ENCODE assay signal across 21 cellular contexts in genomic region chr3:179729981-179730380, GRCh38.
A peak's percentile ranks its signal among the peaks of the same experiment; 100 is the strongest.
DNase-seq lines count a peak whose midpoint lies in the region; ATAC-seq, FAIRE-seq and TF ChIP-seq lines count a peak whose summit lies in the region.
"Had no signal": no experiment of that assay in that cellular context is flagged by ENCODE, and none has a peak within 500 bp of the region (broad histone marks: within the 10 kb centered on the region; RNA-seq: fewer than 3 reads in every experiment).

No MANE protein-coding gene starts in this region.

- peaks cover 6% of the 10 kb centered on the region for H3K79me2 ChIP-seq in HepG2 (ENCODE audit: insufficient read depth, low read length)

- H3K36me3 ChIP-seq in psoas muscle (ENCODE audit: insufficient read depth in 1 of 2, low read depth in 1 of 2), result peaks cover 0 to 4% of the 10 kb centered on the region in 2 donors
- peaks cover 8 to 39% of the 10 kb centered on the region in 2 experiments; a peak in 4 of 5 replicates for H3K36me3 ChIP-seq in HepG2 (replicated peaks in 1 of 2; ENCODE audit: control insufficient read depth in 1 of 2, insufficient read depth in 2 of 2, low read length in 2 of 2)

- CTCF ChIA-PET in HepG2 (lab: Yijun Ruan, JAX; ENCODE audit: low intra/inter-chr PET ratio, low total read pairs), result no interaction called here

- H3K4me3 ChIP-seq in psoas muscle, result peak overlapping the region; percentile 14
- H3K4me3 ChIP-seq in HepG2 (replicated peaks in 1 of 3; ENCODE audit: insufficient read depth in 1 of 3, low read depth in 2 of 3, low read length in 3 of 3), result no peak overlapping the region
- H3K4me3 ChIP-seq: BLaER1, HAP-1 had no signal

- H3K4me2 ChIP-seq in HepG2 (ENCODE audit: low read depth, low read length), result no peak overlapping the region
- H3K4me2 ChIP-seq: BLaER1 had no signal

- DNase-seq in fibroblast of gingiva (ENCODE audit: low read depth), result peak; percentile 46
- no peak for DNase-seq in left lobe of liver (ENCODE audit: low spot score)
- no peak for DNase-seq in psoas muscle
- DNase-seq in SW 1271 (lab: John Stamatoyannopoulos, UW), result no peak
- DNase-seq in HepG2 (ENCODE audit: low spot score), result no peak
- no peak for DNase-seq in nucleus accumbens (lab: John Stamatoyannopoulos, UW)
- DNase-seq in stimulated activated CD4-positive, alpha-beta T cell treated with anti-CD3 and anti-CD28 coated beads, Interleukin-2, amount 100 ng/mL, for 48 hours, result no peak
- DNase-seq: Caco-2; CD4-positive, CD25-positive, alpha-beta regulatory T cell; CD8-positive, alpha-beta T cell; DMS153; DND-41; GOT3; HFFc6 had no signal

- TF ChIP-seq CTCF in psoas muscle (IDR thresholded peaks at IDR 0.05) (no peak), HepG2 (CRISPR knock-in tag; IDR thresholded peaks at IDR 0.05) (no peak)

- TF ChIP-seq EP300 in HepG2 (IDR thresholded peaks at IDR 0.05; ENCODE audit: low read depth in 2 of 2, low read length in 2 of 2) (no peak), HepG2 (CRISPR knock-in tag; IDR thresholded peaks at IDR 0.05; ENCODE audit: borderline replicate concordance) (no peak)

- no peak for TF ChIP-seq RAD21 in HepG2 (CRISPR knock-in tag; IDR thresholded peaks at IDR 0.05)

- intact Hi-C loops in psoas muscle (cut with DNase I), result no loop called here
- intact Hi-C loops in HepG2 (cut with micrococcal nuclease; ENCODE audit: unreplicated experiment), result loop anchor here (5.0 kb wide), 1 partner anchor 78 kb away; the partner anchor contains the start of gene USP13

- H3K4me1 ChIP-seq in psoas muscle (peaks cover 51% of the 10 kb centered on the region), HepG2 (ENCODE audit: insufficient read depth, low read length) (peaks cover 53% of the 10 kb centered on the region)
- H3K4me1 ChIP-seq: BLaER1, HAP-1 had no signal

- H2AFZ ChIP-seq in HepG2 (ENCODE audit: low read length), result no peak overlapping the region

- FAIRE-seq in HepG2 (lab: Jason Lieb, UNC), result no peak
- FAIRE-seq: G401.6, GM12892, GM19239, H54 had no signal

- H3K9me3 ChIP-seq in psoas muscle (no peaks in the 10 kb centered on the region), HepG2 (ENCODE audit: low read length) (no peaks in the 10 kb centered on the region)
- H3K9me3 ChIP-seq: Caco-2, HAP-1 had no signal

- H3K27ac ChIP-seq in psoas muscle (peak overlapping the region; percentile 94), HepG2 (ENCODE audit: extremely low read length, insufficient read depth, low read length) (no peak overlapping the region)
- H3K27ac ChIP-seq: BLaER1, C4-2B had no signal

- H4K20me1 ChIP-seq in HepG2 (ENCODE audit: insufficient read depth, low read length), result no peaks in the 10 kb centered on the region
- H4K20me1 ChIP-seq: BLaER1 had no signal

- no peak overlapping the region for H3K9ac ChIP-seq in HepG2 (ENCODE audit: insufficient read depth, low read depth, low read length)
- H3K9ac ChIP-seq: BLaER1 had no signal

- H3K27me3 ChIP-seq in psoas muscle (ENCODE audit: insufficient read depth in 3 of 3, low read length in 2 of 3) (no peaks in the 10 kb centered on the region), HepG2 (ENCODE audit: control insufficient read depth in 1 of 2, insufficient read depth in 2 of 2, low read length in 2 of 2) (no peaks in the 10 kb centered on the region)
- H3K27me3 ChIP-seq: BLaER1 had no signal

- WGBS in psoas muscle, 3 donors, result 36 to 51% (median 38%) methylated on average over 2 of the region's 2 CpGs
- WGBS in HepG2 (ENCODE audit: low lambda C conversion rate), result 93% methylated on average over 2 of the region's 2 CpGs

- in situ Hi-C loops in HepG2 (cut with HindIII; ENCODE audit: extremely low pct_ligation_motif_present, low pct_unique_long_range_greater_than_20kb), result no loop called here

- no peak for TF ChIP-seq POLR2A in HepG2 (IDR thresholded peaks at IDR 0.05; ENCODE audit: insufficient read depth in 1 of 2, low read depth in 2 of 2, low read length in 2 of 2)

- POLR2A ChIA-PET in HepG2 (lab: Yijun Ruan, JAX), result no interaction called here

- ATAC-seq in left lobe of liver (peak; percentile 40), psoas muscle (no peak), HepG2 (no peak)
- ATAC-seq: CD8-positive, alpha-beta T cell had no signal

- no TSS peak for BruUV-seq in HepG2 (replicated peaks; lab: Mats Ljungman, UMichigan)

TF ChIP-seq in HepG2, 621 proteins besides CTCF, POLR2A, EP300 and RAD21:
- TF ChIP-seq ARID2 (CRISPR knock-in tag; IDR thresholded peaks at IDR 0.05; ENCODE audit: borderline replicate concordance) (no peak), FOXK2 (IDR thresholded peaks at IDR 0.05) (no peak)
